In the genomic region with DNA sequence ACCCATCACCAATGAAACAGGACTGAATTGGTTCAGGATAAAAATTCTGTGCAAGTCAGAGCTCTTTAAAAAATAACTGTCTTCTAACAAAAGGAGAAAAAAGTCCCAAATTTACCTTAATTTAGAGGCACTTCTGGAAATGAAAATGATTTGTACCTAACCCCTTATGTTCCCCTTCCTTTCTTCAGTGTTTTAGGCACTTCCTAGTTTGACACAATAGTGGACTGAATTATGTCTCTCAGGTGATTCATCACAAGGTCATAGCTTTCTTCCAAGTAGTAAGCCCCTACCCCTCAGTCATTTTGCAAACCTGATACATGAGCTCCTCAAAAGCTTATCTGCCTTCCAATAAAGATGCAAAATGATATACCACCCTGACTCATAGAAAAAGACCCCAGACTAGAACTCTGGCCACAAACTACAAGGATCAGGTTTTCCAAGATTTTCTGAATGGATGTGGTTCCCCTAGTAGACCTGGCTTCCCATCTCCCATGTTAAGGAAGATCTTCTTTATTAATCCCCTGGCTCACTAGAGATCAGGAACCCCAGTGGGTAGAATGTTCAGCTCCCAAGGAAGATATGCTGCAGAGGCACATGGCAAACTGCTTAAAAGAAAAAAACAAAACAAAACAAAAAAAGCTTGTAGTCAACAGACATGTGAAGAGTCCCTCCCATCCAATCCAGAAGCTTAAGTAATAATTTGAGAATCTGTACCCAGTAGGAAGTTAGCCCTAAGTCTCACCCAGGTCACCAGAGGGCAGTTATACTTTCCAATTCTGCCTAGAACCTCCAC, we compare ENCODE assay signal across 9 cellular contexts. TPM values are rescaled to one million over a fixed set of nuclear protein-coding genes. Genes with fewer than 3 reads are reported as not detected.
A peak's percentile ranks its signal among the peaks of the same experiment; 100 is the strongest.
DNase-seq lines count a peak whose midpoint lies in the region; ATAC-seq and TF ChIP-seq lines count a peak whose summit lies in the region.
"Had no signal": no experiment of that assay in that cellular context is flagged by ENCODE, and none has a peak within 500 bp of the region (broad histone marks: within the 10 kb centered on the region; RNA-seq: fewer than 3 reads in every experiment).

No MANE protein-coding gene starts in this region.

- TF ChIP-seq CTCF in DOHH2 (IDR thresholded peaks at IDR 0.05; ENCODE audit: low read depth, low read length, poor library complexity, severe bottlenecking) (no peak), OCI-LY7 (conservative IDR thresholded peaks at IDR 0.05; ENCODE audit: low read length) (no peak), osteoblast (IDR thresholded peaks at IDR 0.05; ENCODE audit: extremely low read depth, low read depth, low read length) (no peak), GM10266 (IDR thresholded peaks at IDR 0.05; ENCODE audit: control insufficient read depth, insufficient read depth, low read depth, missing control alignments) (no peak)

- H3K27me3 Mint-ChIP-seq in effector memory CD8-positive, alpha-beta T cell: no peaks in the 10 kb centered on the region

- H3K4me2 ChIP-seq in DOHH2 (ENCODE audit: low read length) (peak overlapping the region; percentile 96), OCI-LY7 (ENCODE audit: low read length) (peak overlapping the region; percentile 99), osteoblast (ENCODE audit: insufficient read depth, low read length) (peak overlapping the region; percentile 86)

- H3K4me1 ChIP-seq in DOHH2 (ENCODE audit: control insufficient read depth, low read length): peaks cover 29% of the 10 kb centered on the region
- peaks cover 27% of the 10 kb centered on the region for H3K4me1 ChIP-seq in OCI-LY7 (ENCODE audit: insufficient read depth, low read length, poor library complexity, severe bottlenecking)
- H3K4me1 ChIP-seq in osteoblast (ENCODE audit: insufficient read depth, low read length): peaks cover 57% of the 10 kb centered on the region

- no peak overlapping the region for H2AFZ ChIP-seq in OCI-LY7 (ENCODE audit: low read length)
- H2AFZ ChIP-seq in osteoblast (ENCODE audit: low read length): no peak overlapping the region

- intact Hi-C loops in OCI-LY7 (cut with micrococcal nuclease; ENCODE audit: unreplicated experiment): loop anchor here (2.0 kb wide), 1 partner anchor 57 kb away; the partner anchor contains the start of genes GNL1 and PRR3

- POLR2A ChIA-PET in OCI-LY7 (lab: Charles Lee): interaction anchor here (0.6 to 3.6 kb wide), 9 partner anchors 9 to 243 kb away, joined by 3 to 38 read pairs (median 5); partner anchors contain the start of genes C6orf136 and DHX16

- CTCF ChIA-PET in OCI-LY7 (lab: Charles Lee; ENCODE audit: unreplicated experiment): interaction anchor here (1.1 kb wide), 1 partner anchor 117 kb away, joined by 3 read pairs; no protein-coding TSS in a partner anchor

- ATAC-seq in effector memory CD8-positive, alpha-beta T cell (replicated peaks): no peak

- no peaks in the 10 kb centered on the region for H3K9me3 Mint-ChIP-seq in effector memory CD8-positive, alpha-beta T cell

- H3K27me3 ChIP-seq in DOHH2 (ENCODE audit: control insufficient read depth, low read length) (no peaks in the 10 kb centered on the region), osteoblast (ENCODE audit: insufficient read depth, low read length) (no peaks in the 10 kb centered on the region)

- H3K4me3 Mint-ChIP-seq in effector memory CD8-positive, alpha-beta T cell: peak overlapping the region; percentile 34 to 97

- H3K36me3 ChIP-seq in DOHH2 (ENCODE audit: control insufficient read depth, low read length) (peaks cover 84% of the 10 kb centered on the region), OCI-LY7 (ENCODE audit: insufficient read depth, low read length) (peaks cover 75% of the 10 kb centered on the region), osteoblast (ENCODE audit: insufficient read depth, low read length) (peaks cover 45% of the 10 kb centered on the region)

- H3K9me3 ChIP-seq in DOHH2 (ENCODE audit: control insufficient read depth, insufficient read depth, low read length) (no peaks in the 10 kb centered on the region), OCI-LY7 (ENCODE audit: low read length) (no peaks in the 10 kb centered on the region), osteoblast (ENCODE audit: low read depth, low read length) (no peaks in the 10 kb centered on the region)

- peaks cover 50 to 54% of the 10 kb centered on the region in 2 donors for H3K4me1 Mint-ChIP-seq in effector memory CD8-positive, alpha-beta T cell (ENCODE audit: low read depth in 2 of 2)

- H3K79me2 ChIP-seq in DOHH2 (ENCODE audit: control insufficient read depth, low read length) (peaks cover 83% of the 10 kb centered on the region), OCI-LY7 (ENCODE audit: insufficient read depth, low read depth, low read length) (peaks cover 62% of the 10 kb centered on the region), osteoblast (ENCODE audit: insufficient read depth, low read length) (peaks cover 53% of the 10 kb centered on the region)

- H3K27ac Mint-ChIP-seq in effector memory CD8-positive, alpha-beta T cell: peak overlapping the region; percentile 100

- H3F3A ChIP-seq in DOHH2 (ENCODE audit: control insufficient read depth, insufficient read depth): peaks cover 36% of the 10 kb centered on the region

- DNase-seq in OCI-LY7 (ENCODE audit: low spot score): no peak
- DNase-seq in effector memory CD8-positive, alpha-beta T cell: no peak
- DNase-seq in osteoblast (ENCODE audit: insufficient read length, low spot score, missing footprints): peak; percentile 60
- no peak for DNase-seq in nucleus accumbens (lab: John Stamatoyannopoulos, UW)
- no peak for DNase-seq in GM10266 (ENCODE audit: extremely low spot score)
- no peak for DNase-seq in D341Med (ENCODE audit: low spot score)
- DNase-seq in NCI-H345 (lab: John Stamatoyannopoulos, UW): no peak
- DNase-seq: amniotic stem cell had no signal

- H3K36me3 Mint-ChIP-seq in effector memory CD8-positive, alpha-beta T cell (ENCODE audit: insufficient read depth): peaks cover 67% of the 10 kb centered on the region

- H3K27ac ChIP-seq in DOHH2 (ENCODE audit: low read depth, low read length) (peak overlapping the region; percentile 19; the same call in 1 of the 2 replicates), OCI-LY7 (ENCODE audit: low read depth, low read length, poor library complexity, severe bottlenecking) (no peak overlapping the region), osteoblast (ENCODE audit: low read depth, low read length) (peak overlapping the region; percentile 99)

- H4K20me1 ChIP-seq in DOHH2 (ENCODE audit: control insufficient read depth, insufficient read depth, low read depth, low read length): peaks cover 26% of the 10 kb centered on the region
- peaks cover 30% of the 10 kb centered on the region; the same call in 1 of the 2 replicates for H4K20me1 ChIP-seq in OCI-LY7 (ENCODE audit: insufficient read depth, low read length)
- peaks cover 45% of the 10 kb centered on the region for H4K20me1 ChIP-seq in osteoblast (ENCODE audit: insufficient read depth, low read length)

- BruUV-seq in OCI-LY7 (replicated peaks; lab: Mats Ljungman, UMichigan): no TSS peak

- H3K4me3 ChIP-seq in DOHH2 (ENCODE audit: low read length) (peak overlapping the region; percentile 83), OCI-LY7 (ENCODE audit: low read depth, low read length, poor library complexity, severe bottlenecking) (peak overlapping the region; percentile 88), osteoblast (ENCODE audit: insufficient read depth, low read length) (no peak overlapping the region)

- H3K9me2 ChIP-seq in DOHH2 (replicated peaks; ENCODE audit: control insufficient read depth, low read length) (no peaks in the 10 kb centered on the region), OCI-LY7 (ENCODE audit: insufficient read depth, low read length) (no peaks in the 10 kb centered on the region)

RNA-seq across cellular contexts. Expression of gene PPP1R10, which starts 3.6 kb away (rescaled TPM):
- total RNA-seq in OCI-LY7 (2014; rRNA removed; shearing (Covaris generic)): 103 and 126 TPM in 2 replicates
- total RNA-seq in OCI-LY7 (2022) (150 and 155 TPM in 2 replicates), osteoblast (29.0 and 37.4 TPM in 2 replicates)

RNA-seq across cellular contexts. Expression of gene MRPS18B, which starts 4.2 kb away (rescaled TPM):
- 44.2 and 59.0 TPM in 2 replicates for total RNA-seq in OCI-LY7 (2014; rRNA removed; shearing (Covaris generic))
- total RNA-seq in OCI-LY7 (2022) (77.3 and 79.6 TPM in 2 replicates), osteoblast (67.3 and 83.4 TPM in 2 replicates)

RNA-seq across cellular contexts. Expression of gene ATAT1, which starts 13.2 kb away (rescaled TPM):
- total RNA-seq in OCI-LY7 (2014; rRNA removed; shearing (Covaris generic)): 4.7 and 10.4 TPM in 2 replicates
- 17.8 and 19.6 TPM in 2 replicates for total RNA-seq in OCI-LY7 (2022)
- total RNA-seq in osteoblast: 4.4 and 4.7 TPM in 2 replicates

RNA-seq across cellular contexts. Expression of gene C6orf136, which starts 33.5 kb away (rescaled TPM):
- 9.1 and 14.7 TPM in 2 replicates for total RNA-seq in OCI-LY7 (2014; rRNA removed; shearing (Covaris generic))
- 26.7 and 29.5 TPM in 2 replicates for total RNA-seq in OCI-LY7 (2022)
- total RNA-seq in osteoblast: 4.7 and 6.2 TPM in 2 replicates

RNA-seq across cellular contexts. Expression of gene ABCF1, which starts 42.2 kb away (rescaled TPM):
- total RNA-seq in OCI-LY7 (2014; rRNA removed; shearing (Covaris generic)): 53.0 and 126 TPM in 2 replicates
- total RNA-seq in OCI-LY7 (2022) (83.1 and 86.7 TPM in 2 replicates), osteoblast (37.3 and 37.4 TPM in 2 replicates)
